Comparison of ENCODE assay signal across 18 cellular contexts in the genomic region with DNA sequence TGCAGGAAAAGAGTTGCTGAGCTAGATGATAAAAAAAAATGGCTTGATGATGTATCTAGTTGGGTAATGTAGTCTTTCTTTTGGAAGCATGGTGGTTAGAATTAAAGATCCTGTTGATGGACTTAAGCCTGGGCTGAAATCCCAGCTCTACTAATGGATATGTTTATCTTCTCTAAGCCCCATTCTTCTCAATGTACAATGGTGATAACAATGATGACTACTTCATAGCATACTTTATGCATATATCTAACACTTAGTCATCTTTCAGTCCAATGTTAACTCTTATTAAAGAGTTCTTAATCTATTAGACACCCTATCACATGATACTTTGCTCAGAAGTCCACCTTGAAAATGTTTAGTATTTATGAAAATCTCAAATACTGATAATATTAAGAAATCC.
DNase-seq lines count a peak whose midpoint lies in the region; ATAC-seq, FAIRE-seq and TF ChIP-seq lines count a peak whose summit lies in the region.
"Had no signal": no experiment of that assay in that cellular context is flagged by ENCODE, and none has a peak within 500 bp of the region (broad histone marks: within the 10 kb centered on the region; RNA-seq: fewer than 3 reads in every experiment).

No MANE protein-coding gene starts in this region.

- peak; percentile 69 for DNase-seq in NCI-H226
- DNase-seq in bronchial epithelial cell (ENCODE audit: low read depth), result peak; percentile 65
- no peak for DNase-seq in foreskin keratinocyte
- DNase-seq in substantia nigra (lab: John Stamatoyannopoulos, UW), result no peak
- DNase-seq in colonic mucosa, result no peak
- no peak for DNase-seq in AML-193 (lab: John Stamatoyannopoulos, UW)
- DNase-seq: Caco-2; CD4-positive, CD25-positive, alpha-beta regulatory T cell; CD8-positive, alpha-beta T cell; DMS 273 treated with DMSO at 0.1 percent for 48 hours; DMS79 treated with DMSO at 0.1 percent for 48 hours; GF-D8; GOT3 had no signal

- H3K27me3 ChIP-seq in bronchial epithelial cell (ENCODE audit: control insufficient read depth, insufficient read depth, low read length), result peaks cover 2% of the 10 kb centered on the region
- H3K27me3 ChIP-seq in foreskin keratinocyte, result peaks cover 4% of the 10 kb centered on the region
- H3K27me3 ChIP-seq in colonic mucosa, result no peaks in the 10 kb centered on the region
- H3K27me3 ChIP-seq: BLaER1 had no signal

- H3K9ac ChIP-seq in colonic mucosa (ENCODE audit: low read depth in 2 of 2, low read length in 2 of 2), result no peak overlapping the region
- H3K9ac ChIP-seq: BLaER1 had no signal

- TF ChIP-seq CTCF in bronchial epithelial cell (IDR thresholded peaks at IDR 0.05; ENCODE audit: insufficient read depth, low read length, severe bottlenecking), result no peak
- TF ChIP-seq CTCF in foreskin keratinocyte (conservative IDR thresholded peaks at IDR 0.05), result no peak
- no peak for TF ChIP-seq CTCF in colonic mucosa (IDR thresholded peaks at IDR 0.05)

- ATAC-seq in foreskin keratinocyte, result peak; percentile 31
- ATAC-seq: CD8-positive, alpha-beta T cell had no signal

- H3K4me1 ChIP-seq in foreskin keratinocyte (no peaks in the 10 kb centered on the region), colonic mucosa (no peaks in the 10 kb centered on the region)
- H3K4me1 ChIP-seq: BLaER1, Caco-2, HAP-1 had no signal

- no peaks in the 10 kb centered on the region for H3K36me3 ChIP-seq in bronchial epithelial cell (ENCODE audit: control insufficient read depth, insufficient read depth, low read length)
- no peaks in the 10 kb centered on the region for H3K36me3 ChIP-seq in colonic mucosa
- H3K36me3 ChIP-seq: BLaER1, HAP-1 had no signal

- no peak for FAIRE-seq in bronchial epithelial cell (lab: Jason Lieb, UNC)
- FAIRE-seq: GM12891, H54 had no signal

- no peak overlapping the region for H3K27ac ChIP-seq in foreskin keratinocyte
- H3K27ac ChIP-seq in substantia nigra (ENCODE audit: low read depth, low read length, poor library complexity, severe bottlenecking), result no peak overlapping the region
- H3K27ac ChIP-seq in colonic mucosa, result no peak overlapping the region
- H3K27ac ChIP-seq: BLaER1, C4-2B had no signal

- intact Hi-C loops in colonic mucosa (cut with DNase I), result no loop called here

- H3K4me3 ChIP-seq in bronchial epithelial cell (ENCODE audit: low read depth, low read length) (no peak overlapping the region), colonic mucosa (no peak overlapping the region)
- H3K4me3 ChIP-seq: BLaER1, HAP-1 had no signal

- H3K9me3 ChIP-seq in colonic mucosa, result no peaks in the 10 kb centered on the region
- H3K9me3 ChIP-seq: Caco-2, HAP-1 had no signal

Comparison
In these comparisons a context has a peak if more than half of its experiments do, and no peak if none do; other contexts are left out.
1. DNase-seq: peak in NCI-H226 (single experiment) and bronchial epithelial cell (single experiment); none in foreskin keratinocyte (0 of 2), substantia nigra (0 of 49), colonic mucosa (single experiment) and AML-193 (0 of 2).